17 cellular contexts compared by ENCODE assay signal in the genomic region with DNA sequence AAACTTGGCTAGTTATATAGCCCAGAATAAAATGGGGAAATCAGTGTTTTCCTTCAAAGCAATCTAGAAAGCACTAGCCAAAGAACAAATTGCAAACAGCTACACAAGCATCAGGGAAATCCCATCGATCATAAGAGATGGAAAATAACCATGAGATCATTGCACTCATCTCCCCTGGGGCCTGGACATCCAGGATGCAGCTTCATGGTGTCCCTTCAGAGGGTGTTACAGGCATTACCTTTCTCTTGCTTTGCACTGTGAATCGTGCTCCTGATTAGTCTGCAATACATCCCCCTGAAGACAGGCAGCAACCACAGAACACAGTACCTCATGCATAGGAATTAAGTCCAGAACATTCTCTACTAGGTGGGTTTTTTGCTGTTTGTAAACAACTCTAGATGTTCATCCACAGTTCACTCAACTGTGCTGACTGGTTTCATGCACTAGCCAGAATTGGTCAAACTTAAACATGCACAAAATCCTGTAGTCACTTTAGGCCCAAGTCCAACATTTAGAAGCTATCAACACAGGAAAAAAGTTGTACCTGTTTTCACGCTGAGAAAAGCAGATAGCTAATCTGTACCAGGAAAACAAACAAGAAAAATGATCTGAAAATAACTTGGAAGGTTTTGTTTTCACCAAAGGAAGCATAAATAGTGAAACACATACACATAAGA.
DNase-seq lines count a peak whose midpoint lies in the region; ATAC-seq, FAIRE-seq and TF ChIP-seq lines count a peak whose summit lies in the region.
"Had no signal": no experiment of that assay in that cellular context is flagged by ENCODE, and none has a peak within 500 bp of the region (broad histone marks: within the 10 kb centered on the region; RNA-seq: fewer than 3 reads in every experiment).

No MANE protein-coding gene starts in this region.

- intact Hi-C loops in activated B cell treated with CpG ODN at 0.5 μM for 24 hours (cut with micrococcal nuclease) (loop anchor here (1.0 kb wide), 1 partner anchor 10 kb away; no protein-coding TSS in a partner anchor), heart right ventricle (cut with DNase I) (loop anchor here in 2 of 10 donors (10.0 kb wide), 2 partner anchors 418 to 428 kb away; no protein-coding TSS in a partner anchor), psoas muscle (cut with DNase I) (no loop called here)

- H3K27ac Mint-ChIP-seq in activated B cell treated with CpG ODN at 0.5 μM for 24 hours: peak overlapping the region; percentile 14
- H3K27ac Mint-ChIP-seq: activated T-cell treated with anti-CD3 and anti-CD28 coated beads, Interleukin-2, amount 50 U/mL, for 24 hours; HFFc6; natural killer cell had no signal

- no peak for FAIRE-seq in HTR-8/SVneo (lab: Jason Lieb, UNC)

- H3K4me1 Mint-ChIP-seq in activated B cell treated with CpG ODN at 0.5 μM for 24 hours: peaks cover 67% of the 10 kb centered on the region

- no peak overlapping the region for H3K4me3 ChIP-seq in AG10803 (ENCODE audit: low read length)
- H3K4me3 ChIP-seq in heart right ventricle: no peak overlapping the region
- H3K4me3 ChIP-seq in psoas muscle: no peak overlapping the region
- H3K4me3 ChIP-seq: testis had no signal

- H3K36me3 Mint-ChIP-seq in activated B cell treated with CpG ODN at 0.5 μM for 24 hours (ENCODE audit: low read depth): peaks cover 7% of the 10 kb centered on the region
- H3K36me3 Mint-ChIP-seq: natural killer cell had no signal

- no peaks in the 10 kb centered on the region for H3K36me3 ChIP-seq in heart right ventricle
- H3K36me3 ChIP-seq in psoas muscle (ENCODE audit: insufficient read depth in 1 of 2, low read depth in 1 of 2): no peaks in the 10 kb centered on the region

- POLR2A ChIA-PET in activated B cell treated with CpG ODN at 0.5 μM for 24 hours (lab: Charles Lee): interaction anchor here (0.6 to 1.6 kb wide), 7 partner anchors 9 to 166 kb away, joined by 3 to 9 read pairs (median 3); partner anchors contain the start of gene ZFP36L1

- TF ChIP-seq CTCF in AG10803 (conservative IDR thresholded peaks at IDR 0.05; ENCODE audit: low read length) (peak; percentile 17), activated B cell treated with CpG ODN at 0.5 μM for 24 hours (IDR thresholded peaks at IDR 0.05) (no peak), heart right ventricle (IDR thresholded peaks at IDR 0.05) (no peak), psoas muscle (IDR thresholded peaks at IDR 0.05) (no peak)

- H3K4me3 Mint-ChIP-seq in activated B cell treated with CpG ODN at 0.5 μM for 24 hours: no peak overlapping the region
- H3K4me3 Mint-ChIP-seq: activated T-cell treated with anti-CD3 and anti-CD28 coated beads, Interleukin-2, amount 50 U/mL, for 24 hours; HFFc6; natural killer cell had no signal

- H3K9me3 Mint-ChIP-seq in activated B cell treated with CpG ODN at 0.5 μM for 24 hours: no peaks in the 10 kb centered on the region
- H3K9me3 Mint-ChIP-seq: activated T-cell treated with anti-CD3 and anti-CD28 coated beads, Interleukin-2, amount 50 U/mL, for 24 hours; HFFc6; natural killer cell had no signal

- CTCF ChIA-PET in activated B cell treated with CpG ODN at 0.5 μM for 24 hours (lab: Charles Lee): interaction anchor here (1.0 kb wide), 1 partner anchor 8 kb away, joined by 3 read pairs; no protein-coding TSS in a partner anchor

- H3K27me3 ChIP-seq in heart right ventricle: no peaks in the 10 kb centered on the region
- no peaks in the 10 kb centered on the region for H3K27me3 ChIP-seq in psoas muscle (ENCODE audit: insufficient read depth in 3 of 3, low read length in 2 of 3)
- H3K27me3 ChIP-seq: testis had no signal

- H3K27ac ChIP-seq in heart right ventricle (peak overlapping the region in 8 of 10 donors; percentile 48 to 75 (median 70)), psoas muscle (peak overlapping the region; percentile 46)

- H3K4me1 ChIP-seq in heart right ventricle (peaks cover 24 to 55% (median 42%) of the 10 kb centered on the region in 9 donors), psoas muscle (peaks cover 28% of the 10 kb centered on the region)

- WGBS in heart right ventricle, 2 donors: 31 to 40% methylated on average over 3 of the region's 3 CpGs
- WGBS in psoas muscle, 3 donors: 41 to 65% (median 48%) methylated on average over 3 of the region's 3 CpGs

- no peaks in the 10 kb centered on the region for H3K27me3 Mint-ChIP-seq in activated B cell treated with CpG ODN at 0.5 μM for 24 hours
- H3K27me3 Mint-ChIP-seq: activated T-cell treated with anti-CD3 and anti-CD28 coated beads, Interleukin-2, amount 50 U/mL, for 24 hours had no signal

- ATAC-seq in activated B cell treated with CpG ODN at 0.5 μM for 24 hours (ENCODE audit: low read depth): peak; percentile 51
- peak in 2 of 8 donors; percentile 12 to 28 for ATAC-seq in heart right ventricle
- no peak for ATAC-seq in psoas muscle
- no peak for ATAC-seq in HG02884 (IDR thresholded peaks at IDR 0.05; ENCODE audit: unreplicated experiment)
- ATAC-seq in HG02759 (IDR thresholded peaks at IDR 0.05; ENCODE audit: unreplicated experiment): no peak
- ATAC-seq: PC-3 had no signal

- DNase-seq in AG10803 (ENCODE audit: low read depth): no peak
- DNase-seq in activated B cell treated with CpG ODN at 0.5 μM for 24 hours: no peak
- DNase-seq in heart right ventricle: no peak
- DNase-seq in psoas muscle: no peak
- no peak for DNase-seq in HTR-8/SVneo (ENCODE audit: insufficient read length, low spot score)
- DNase-seq in NCI-H446 (lab: John Stamatoyannopoulos, UW): no peak
- DNase-seq: activated CD4-positive, alpha-beta T cell treated with anti-CD3 and anti-CD28 coated beads for 1 hour; activated T-cell treated with anti-CD3 and anti-CD28 coated beads, Interleukin-2, amount 50 U/mL, for 24 hours; HFFc6; kidney glomerular epithelial cell; natural killer cell; NCI-H1105 treated with DMSO at 0.1 percent for 48 hours; NCI-H226; PC-3; testis had no signal

- no peaks in the 10 kb centered on the region for H3K9me3 ChIP-seq in heart right ventricle
- H3K9me3 ChIP-seq in psoas muscle: no peaks in the 10 kb centered on the region
- H3K9me3 ChIP-seq: testis had no signal
